ENCODE assay signal across 39 cellular contexts in the genomic region with DNA sequence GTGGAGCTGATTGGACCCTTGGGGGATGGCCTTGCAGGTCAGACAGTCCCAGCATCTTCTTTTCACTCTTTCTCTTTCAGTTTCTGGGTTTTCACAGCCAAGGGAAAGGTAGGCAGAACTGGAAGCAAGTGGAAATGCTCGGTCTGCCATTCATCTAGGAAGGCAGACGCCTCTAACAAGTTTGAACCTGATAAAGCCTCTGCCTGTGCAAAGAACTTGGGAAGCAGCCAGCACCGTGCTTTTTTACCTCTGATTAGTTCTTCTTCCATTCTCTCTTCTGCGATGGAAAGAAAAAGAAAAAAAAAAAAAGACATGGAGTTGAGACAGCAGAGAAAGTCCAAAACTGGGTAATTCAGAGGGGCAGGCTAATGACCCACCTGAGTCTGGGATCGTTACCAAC.
"Had no signal": no experiment of that assay in that cellular context is flagged by ENCODE, and none has a peak within 500 bp of the region (broad histone marks: within the 10 kb centered on the region; RNA-seq: fewer than 3 reads in every experiment).

No MANE protein-coding gene starts in this region.

- ATAC-seq: activated CD8-positive, alpha-beta memory T cell treated with anti-CD3 and anti-CD28 coated beads, Interleukin-2, amount 10 ng/mL, durations not matched to agents 7 days and 5 days; activated T-cell treated with anti-CD3 and anti-CD28 coated beads, Interleukin-2, amount 50 U/mL, for 72 hours; activated T-helper 17 cell treated with anti-CD3 and anti-CD28 coated beads, Interleukin-2, amount 50 U/mL, for 72 hours; K562; PC-3; Right ventricle myocardium inferior; SK-N-SH treated with all-trans-retinoic acid at 6 μM for 48 hours; T-cell had no signal

- H3K27ac ChIP-seq: brain microvascular endothelial cell, cardiac muscle cell, Peyer's patch, VCaP had no signal

- H3K4me1 Mint-ChIP-seq: activated B cell treated with CpG ODN at 0.5 μM for 24 hours; activated CD8-positive, alpha-beta memory T cell treated with anti-CD3 and anti-CD28 coated beads, Interleukin-2, amount 10 ng/mL, durations not matched to agents 7 days and 5 days; activated naive CD8-positive, alpha-beta T cell treated with anti-CD3 and anti-CD28 coated beads for 36 hours; activated T-helper 17 cell treated with anti-CD3 and anti-CD28 coated beads, Interleukin-2, amount 50 U/mL, for 72 hours; central memory CD8-positive, alpha-beta T cell; T-cell had no signal

- H3K36me3 Mint-ChIP-seq: activated CD4-positive, alpha-beta memory T cell treated with anti-CD3 and anti-CD28 coated beads for 36 hours; activated CD8-positive, alpha-beta memory T cell treated with anti-CD3 and anti-CD28 coated beads, Interleukin-2, amount 10 ng/mL, durations not matched to agents 7 days and 5 days; activated naive CD8-positive, alpha-beta T cell treated with anti-CD3 and anti-CD28 coated beads for 36 hours; T-cell had no signal

- H3K4me3 ChIP-seq: cardiac muscle cell, K562, Peyer's patch had no signal

- H3K36me3 ChIP-seq: brain microvascular endothelial cell, cardiac muscle cell, Peyer's patch had no signal

- H3K27me3 ChIP-seq: brain microvascular endothelial cell, cardiac muscle cell, Peyer's patch had no signal

- H3K27ac Mint-ChIP-seq: activated B cell treated with CpG ODN at 0.5 μM for 24 hours; activated CD4-positive, alpha-beta memory T cell treated with anti-CD3 and anti-CD28 coated beads for 36 hours; activated CD8-positive, alpha-beta memory T cell treated with anti-CD3 and anti-CD28 coated beads, Interleukin-2, amount 10 ng/mL, durations not matched to agents 7 days and 5 days; activated naive CD8-positive, alpha-beta T cell treated with anti-CD3 and anti-CD28 coated beads for 36 hours; activated T-cell treated with anti-CD3 and anti-CD28 coated beads, Interleukin-2, amount 50 U/mL, for 72 hours; activated T-helper 17 cell treated with anti-CD3 and anti-CD28 coated beads, Interleukin-2, amount 50 U/mL, for 72 hours; T-cell had no signal

- H3K27me3 Mint-ChIP-seq: activated B cell treated with CpG ODN at 0.5 μM for 24 hours; activated CD4-positive, alpha-beta memory T cell treated with anti-CD3 and anti-CD28 coated beads for 36 hours; activated CD8-positive, alpha-beta memory T cell treated with anti-CD3 and anti-CD28 coated beads, Interleukin-2, amount 10 ng/mL, durations not matched to agents 7 days and 5 days; activated naive CD8-positive, alpha-beta T cell treated with anti-CD3 and anti-CD28 coated beads for 36 hours; activated T-helper 17 cell treated with anti-CD3 and anti-CD28 coated beads, Interleukin-2, amount 50 U/mL, for 72 hours; central memory CD8-positive, alpha-beta T cell; T-cell had no signal

- H3K4me1 ChIP-seq: Peyer's patch had no signal

- H3K4me3 Mint-ChIP-seq: activated B cell treated with CpG ODN at 0.5 μM for 24 hours; activated CD4-positive, alpha-beta memory T cell treated with anti-CD3 and anti-CD28 coated beads for 36 hours; activated CD8-positive, alpha-beta memory T cell treated with anti-CD3 and anti-CD28 coated beads, Interleukin-2, amount 10 ng/mL, durations not matched to agents 7 days and 5 days; activated naive CD8-positive, alpha-beta T cell treated with anti-CD3 and anti-CD28 coated beads for 36 hours; activated T-cell treated with anti-CD3 and anti-CD28 coated beads, Interleukin-2, amount 50 U/mL, for 72 hours; activated T-helper 17 cell treated with anti-CD3 and anti-CD28 coated beads, Interleukin-2, amount 50 U/mL, for 72 hours; central memory CD8-positive, alpha-beta T cell; T-cell had no signal

- DNase-seq: activated B cell treated with CpG ODN at 0.5 μM for 24 hours; activated CD4-positive, alpha-beta memory T cell treated with anti-CD3 and anti-CD28 coated beads for 36 hours; activated CD4-positive, alpha-beta T cell treated with anti-CD3 and anti-CD28 coated beads for 4 hours; activated CD4-positive, alpha-beta T cell treated with anti-CD3 and anti-CD28 coated beads, Interleukin-2, amount 50 U/mL, for 1 hour; activated CD4-positive, CD25-positive, alpha-beta regulatory T cell treated with anti-CD3 and anti-CD28 coated beads, Interleukin-2, amount 50 U/mL, for 72 hours; activated CD8-positive, alpha-beta memory T cell treated with anti-CD3 and anti-CD28 coated beads for 24 hours; activated CD8-positive, alpha-beta memory T cell treated with anti-CD3 and anti-CD28 coated beads, Interleukin-2, amount 10 ng/mL, durations not matched to agents 7 days and 5 days; activated CD8-positive, alpha-beta memory T cell treated with anti-CD3 and anti-CD28 coated beads, Interleukin-2, amount 50 U/mL, for 48 hours; activated effector memory CD4-positive, alpha-beta T cell treated with anti-CD3 and anti-CD28 coated beads, Interleukin-2, amount 50 U/mL, for 16 hours; activated naive CD4-positive, alpha-beta T cell; activated naive CD4-positive, alpha-beta T cell treated with anti-CD3 and anti-CD28 coated beads, Interleukin-2, amount 50 U/mL, for 16 hours; activated naive CD8-positive, alpha-beta T cell treated with anti-CD3 and anti-CD28 coated beads for 36 hours; activated T-cell treated with anti-CD3 and anti-CD28 coated beads, Interleukin-2, amount 50 U/mL, for 1 hour; activated T-cell treated with anti-CD3 and anti-CD28 coated beads, Interleukin-2, amount 50 U/mL, for 72 hours; amniotic stem cell; aorta; brain microvascular endothelial cell; NCI-H1105; NCI-H1417 treated with DMSO at 0.1 percent for 48 hours; NCI-H2029; NCI-H2107; NCI-H2171; NCI-H510A; NCI-H526 treated with DMSO at 0.1 percent for 48 hours; NCI-H774; PC-3; Peyer's patch; RPMI8226; SIG-M5; T-cell; T-helper 2 cell; T-helper 9 cell had no signal

- H3K9me3 ChIP-seq: Peyer's patch had no signal
